ENCODE assay signal across 15 cellular contexts in genomic region chr9:121943463-121943862, GRCh38.
"Had no signal": no experiment of that assay in that cellular context is flagged by ENCODE, and none has a peak within 500 bp of the region (broad histone marks: within the 10 kb centered on the region; RNA-seq: fewer than 3 reads in every experiment).

No MANE protein-coding gene starts in this region.

- H3K9me3 ChIP-seq: body of pancreas, neutrophil, thyroid gland, uterus had no signal

- ATAC-seq: body of pancreas, esophagus mucosa, natural killer cell had no signal

- H3K27ac ChIP-seq: body of pancreas, neutrophil, thyroid gland, uterus had no signal

- H3K4me1 ChIP-seq: body of pancreas, uterus had no signal

- H3K36me3 ChIP-seq: neutrophil, thyroid gland, uterus had no signal

- H3K4me3 ChIP-seq: body of pancreas, lung, thyroid gland, uterus had no signal

- H3K27me3 ChIP-seq: body of pancreas, thyroid gland, uterus had no signal

- DNase-seq: activated CD4-positive, alpha-beta T cell treated with anti-CD3 and anti-CD28 coated beads, Interleukin-2, amount 10 ng/mL, durations not matched to agents 24 days and 14 days; activated CD4-positive, CD25-positive, alpha-beta regulatory T cell; activated CD8-positive, alpha-beta memory T cell treated with anti-CD3 and anti-CD28 coated beads, Interleukin-2, amount 50 U/mL, for 48 hours; activated naive CD8-positive, alpha-beta T cell treated with anti-CD3 and anti-CD28 coated beads for 36 hours; amygdala; body of pancreas; caudate nucleus; natural killer cell; stimulated activated CD4-positive, alpha-beta T cell treated with anti-CD3 and anti-CD28 coated beads, Interleukin-12 subunit alpha, Interleukin-12 subunit beta, amount 100 ng/mL, for 4 hours; stimulated activated CD4-positive, alpha-beta T cell treated with anti-CD3 and anti-CD28 coated beads, Interleukin-2, amount 100 ng/mL, for 24 hours; thyroid gland; uterus had no signal
